Comparison of ENCODE assay signal across 8 cellular contexts in genomic region chr1:9538669-9539164, GRCh38. TPM values are rescaled to one million over a fixed set of nuclear protein-coding genes. Genes with fewer than 3 reads are reported as not detected.
DNase-seq lines count a peak whose midpoint lies in the region; ATAC-seq and TF ChIP-seq lines count a peak whose summit lies in the region.

No MANE protein-coding gene starts in this region.

- TF ChIP-seq CTCF in hepatocyte (IDR thresholded peaks at IDR 0.05; ENCODE audit: poor library complexity) (no peak), smooth muscle cell (IDR thresholded peaks at IDR 0.05; ENCODE audit: borderline replicate concordance, insufficient read depth, poor library complexity, severe bottlenecking) (no peak)

- H3K4me3 ChIP-seq in HUES6 (ENCODE audit: low read depth, low read length) (peak overlapping the region; percentile 13; the same call in 1 of the 2 replicates), hepatocyte (no peak overlapping the region), smooth muscle cell (peak overlapping the region; percentile 2)

- H3K4me2 ChIP-seq in hepatocyte: peak overlapping the region; percentile 62
- peak overlapping the region; percentile 60 for H3K4me2 ChIP-seq in smooth muscle cell

- H3K36me3 Mint-ChIP-seq in activated CD8-positive, alpha-beta T cell treated with anti-CD3 and anti-CD28 coated beads, Interleukin-2, amount 10 ng/mL, durations not matched to agents 7 days and 5 days (ENCODE audit: low read depth): peaks cover 11% of the 10 kb centered on the region

- H3K27me3 ChIP-seq in HUES6 (ENCODE audit: control insufficient read depth, insufficient read depth, low read length): peaks cover 4% of the 10 kb centered on the region; the same call in 1 of the 2 replicates
- no peaks in the 10 kb centered on the region for H3K27me3 ChIP-seq in hepatocyte
- H3K27me3 ChIP-seq in smooth muscle cell (ENCODE audit: low read depth): no peaks in the 10 kb centered on the region

- H3K4me1 Mint-ChIP-seq in activated CD8-positive, alpha-beta T cell treated with anti-CD3 and anti-CD28 coated beads, Interleukin-2, amount 10 ng/mL, durations not matched to agents 7 days and 5 days (ENCODE audit: low read depth): peaks cover 35% of the 10 kb centered on the region

- DNase-seq in activated CD8-positive, alpha-beta T cell treated with anti-CD3 and anti-CD28 coated beads, Interleukin-2, amount 10 ng/mL, durations not matched to agents 7 days and 5 days: no peak
- DNase-seq in hepatocyte (ENCODE audit: low spot score) (no peak), smooth muscle cell (lab: John Stamatoyannopoulos, UW; ENCODE audit: unreplicated experiment) (no peak), NCI-H2171 (lab: John Stamatoyannopoulos, UW) (no peak), HuH-7 (ENCODE audit: low spot score) (no peak), DMS153 (lab: John Stamatoyannopoulos, UW) (no peak)

- H3F3A ChIP-seq in smooth muscle cell (ENCODE audit: low read depth): peaks cover 8% of the 10 kb centered on the region

- H3K9me3 ChIP-seq in HUES6 (ENCODE audit: control insufficient read depth, insufficient read depth, low read depth, low read length) (no peaks in the 10 kb centered on the region), hepatocyte (ENCODE audit: low read depth) (no peaks in the 10 kb centered on the region), smooth muscle cell (replicated peaks; ENCODE audit: low read depth) (no peaks in the 10 kb centered on the region)

- H3K27ac ChIP-seq in HUES6 (ENCODE audit: low read depth, low read length): no peak overlapping the region
- H3K27ac ChIP-seq in hepatocyte: peak overlapping the region; percentile 98
- peak overlapping the region; percentile 38 for H3K27ac ChIP-seq in smooth muscle cell (ENCODE audit: low read depth)

- H3K4me1 ChIP-seq in HUES6 (ENCODE audit: control insufficient read depth, insufficient read depth, low read length) (peaks cover 18% of the 10 kb centered on the region), hepatocyte (ENCODE audit: insufficient read depth) (peaks cover 24% of the 10 kb centered on the region), smooth muscle cell (ENCODE audit: low read depth) (peaks cover 12% of the 10 kb centered on the region)

- H3K9ac ChIP-seq in HUES6 (ENCODE audit: low read length) (no peak overlapping the region), smooth muscle cell (ENCODE audit: low read depth) (peak overlapping the region; percentile 3)

- H4K20me1 ChIP-seq in hepatocyte (ENCODE audit: insufficient read depth, poor library complexity, severe bottlenecking): peaks cover 31% of the 10 kb centered on the region
- peaks cover 25% of the 10 kb centered on the region for H4K20me1 ChIP-seq in smooth muscle cell (ENCODE audit: low read depth)

- H3K36me3 ChIP-seq in HUES6 (ENCODE audit: control insufficient read depth, insufficient read depth, low read length): no peaks in the 10 kb centered on the region; the same call in 1 of the 2 replicates
- no peaks in the 10 kb centered on the region for H3K36me3 ChIP-seq in hepatocyte (replicated peaks; ENCODE audit: insufficient read depth, low read depth)
- H3K36me3 ChIP-seq in smooth muscle cell (ENCODE audit: low read depth): no peaks in the 10 kb centered on the region

- H3K4me3 Mint-ChIP-seq in activated CD8-positive, alpha-beta T cell treated with anti-CD3 and anti-CD28 coated beads, Interleukin-2, amount 10 ng/mL, durations not matched to agents 7 days and 5 days: peak overlapping the region; percentile 73

- no peaks in the 10 kb centered on the region for H3K27me3 Mint-ChIP-seq in activated CD8-positive, alpha-beta T cell treated with anti-CD3 and anti-CD28 coated beads, Interleukin-2, amount 10 ng/mL, durations not matched to agents 7 days and 5 days (ENCODE audit: low read depth)

- no peaks in the 10 kb centered on the region for H3K9me3 Mint-ChIP-seq in activated CD8-positive, alpha-beta T cell treated with anti-CD3 and anti-CD28 coated beads, Interleukin-2, amount 10 ng/mL, durations not matched to agents 7 days and 5 days (ENCODE audit: insufficient read depth)

- CTCF ChIA-PET in activated CD8-positive, alpha-beta T cell treated with anti-CD3 and anti-CD28 coated beads, Interleukin-2, amount 10 ng/mL, durations not matched to agents 7 days and 5 days (lab: Charles Lee): interaction anchor here (0.9 to 1.1 kb wide), 4 partner anchors 12 to 248 kb away, joined by 3 to 4 read pairs (median 4); no protein-coding TSS in a partner anchor

- peak overlapping the region; percentile 88 for H3K27ac Mint-ChIP-seq in activated CD8-positive, alpha-beta T cell treated with anti-CD3 and anti-CD28 coated beads, Interleukin-2, amount 10 ng/mL, durations not matched to agents 7 days and 5 days

- H3K79me2 ChIP-seq in hepatocyte: peaks cover 37% of the 10 kb centered on the region
- peaks cover 38% of the 10 kb centered on the region for H3K79me2 ChIP-seq in smooth muscle cell (ENCODE audit: low read depth)

- H3K9me2 ChIP-seq in hepatocyte (replicated peaks; ENCODE audit: insufficient read depth): no peaks in the 10 kb centered on the region

- 76% methylated on average over 23 of the region's 23 CpGs for WGBS in hepatocyte (ENCODE audit: low lambda C conversion rate, missing lambda C conversion rate)
- WGBS in smooth muscle cell (ENCODE audit: low lambda C conversion rate): 76% methylated on average over 23 of the region's 23 CpGs

- POLR2A ChIA-PET in activated CD8-positive, alpha-beta T cell treated with anti-CD3 and anti-CD28 coated beads, Interleukin-2, amount 10 ng/mL, durations not matched to agents 7 days and 5 days (lab: Charles Lee): interaction anchor here (1.2 to 1.3 kb wide), 2 partner anchors 20 to 91 kb away, joined by 3 to 6 read pairs; no protein-coding TSS in a partner anchor

- H2AFZ ChIP-seq in hepatocyte (peak overlapping the region; percentile 27), smooth muscle cell (ENCODE audit: low read depth) (peak overlapping the region; percentile 58)

- ATAC-seq in activated CD8-positive, alpha-beta T cell treated with anti-CD3 and anti-CD28 coated beads, Interleukin-2, amount 10 ng/mL, durations not matched to agents 7 days and 5 days: no peak
- ATAC-seq in HG02870 (IDR thresholded peaks at IDR 0.05; ENCODE audit: unreplicated experiment): no peak

RNA-seq across cellular contexts. Expression of gene SLC25A33, which starts 0.5 kb away (rescaled TPM):
- total RNA-seq in activated CD8-positive, alpha-beta T cell treated with anti-CD3 and anti-CD28 coated beads, Interleukin-2, amount 10 ng/mL, durations not matched to agents 7 days and 5 days: 1 to 10 TPM; 4.1 to 4.4 TPM
- total RNA-seq in hepatocyte (21.7 and 22.1 TPM in 2 replicates), smooth muscle cell (5.5 and 7.1 TPM in 2 replicates)
- polyA plus RNA-seq in hepatocyte (10.8 and 14.4 TPM in 2 replicates), smooth muscle cell (3.9 and 5.4 TPM in 2 replicates)

RNA-seq across cellular contexts. Expression of gene TMEM201, which starts 50.0 kb away (rescaled TPM):
- total RNA-seq in activated CD8-positive, alpha-beta T cell treated with anti-CD3 and anti-CD28 coated beads, Interleukin-2, amount 10 ng/mL, durations not matched to agents 7 days and 5 days: 10 to 100 TPM; 21.1 to 23.2 TPM
- total RNA-seq in hepatocyte: 3.6 and 3.7 TPM in 2 replicates
- polyA plus RNA-seq in hepatocyte: 8.7 and 11.2 TPM in 2 replicates
- 1.7 and 2.4 TPM in 2 replicates for total RNA-seq in smooth muscle cell
- 5.0 and 8.8 TPM in 2 replicates for polyA plus RNA-seq in smooth muscle cell
